In genomic region chr5:61549530-61549929, GRCh38 we compare ENCODE assay signal across 6 cellular contexts.
"Had no signal": no experiment of that assay in that cellular context is flagged by ENCODE, and none has a peak within 500 bp of the region (broad histone marks: within the 10 kb centered on the region; RNA-seq: fewer than 3 reads in every experiment).

No MANE protein-coding gene starts in this region.

- H3K27ac Mint-ChIP-seq: GM23338, H9 had no signal

- H3K27me3 Mint-ChIP-seq: IgD-negative memory B cell had no signal

- ATAC-seq: GM23338, HepG2 had no signal

- DNase-seq: H9, HCEC 1CT had no signal

- H3K4me1 Mint-ChIP-seq: GM23338, H9, IgD-negative memory B cell had no signal

- H3K27ac ChIP-seq: HL-60 had no signal

- H3K4me3 ChIP-seq: GM23338 had no signal

- H2AFZ ChIP-seq: GM23338 had no signal

- H3K4me2 ChIP-seq: GM23338 had no signal

- H3K4me3 Mint-ChIP-seq: GM23338, H9, IgD-negative memory B cell had no signal

- H3K9me3 Mint-ChIP-seq: IgD-negative memory B cell had no signal
